In the genomic region with DNA sequence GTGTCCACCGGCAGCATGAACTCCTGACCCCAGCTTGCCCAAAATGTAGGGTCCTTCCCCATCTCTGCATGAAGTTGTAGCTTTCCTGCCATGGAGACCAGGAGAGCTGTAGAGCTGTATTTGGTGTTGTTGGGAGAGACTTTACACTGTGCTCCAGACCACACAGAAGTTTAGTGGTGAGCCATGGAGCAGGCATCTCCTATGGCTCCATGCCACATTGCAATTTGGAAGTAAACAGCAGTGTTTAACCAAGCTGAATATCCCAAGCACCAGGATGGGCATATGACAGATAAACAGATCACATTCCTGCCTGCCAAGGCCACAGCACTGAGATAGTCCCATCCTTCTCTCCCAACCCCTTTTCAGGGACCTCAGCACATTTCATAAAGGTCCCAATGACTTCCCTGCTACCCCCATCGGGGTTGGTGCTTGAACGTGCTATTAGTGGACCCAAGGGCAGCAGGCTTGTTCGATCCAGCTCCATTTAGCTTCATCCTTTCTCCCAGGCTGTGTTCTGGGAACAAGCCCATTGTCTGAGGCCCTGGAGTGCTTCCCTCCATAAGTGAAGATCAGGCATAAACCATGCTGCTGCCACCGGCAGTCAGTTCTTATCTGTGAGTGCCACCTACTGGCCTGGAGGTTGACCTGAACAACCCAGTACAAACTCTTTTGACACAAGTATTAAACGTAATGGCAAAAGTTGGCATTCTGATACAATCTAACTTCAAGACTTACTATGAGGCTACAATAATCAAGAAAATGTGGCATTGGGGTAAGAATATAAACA, we compare ENCODE assay signal across 9 cellular contexts.
DNase-seq lines count a peak whose midpoint lies in the region; TF ChIP-seq lines count a peak whose summit lies in the region.
"Had no signal": no experiment of that assay in that cellular context is flagged by ENCODE, and none has a peak within 500 bp of the region (broad histone marks: within the 10 kb centered on the region; RNA-seq: fewer than 3 reads in every experiment).

No MANE protein-coding gene starts in this region.

- H3K36me3 Mint-ChIP-seq in chondrocyte (ENCODE audit: low read depth) = no peaks in the 10 kb centered on the region

- H4K20me1 ChIP-seq in osteoblast (ENCODE audit: insufficient read depth, low read length) = no peaks in the 10 kb centered on the region

- H3K4me1 ChIP-seq in osteoblast (ENCODE audit: insufficient read depth, low read length) = peaks cover 6% of the 10 kb centered on the region

- no peak overlapping the region for H3K4me3 Mint-ChIP-seq in chondrocyte (ENCODE audit: unreplicated experiment)
- H3K4me3 Mint-ChIP-seq: stimulated activated naive CD8-positive, alpha-beta T cell treated with anti-CD3 and anti-CD28 coated beads, Interleukin-15, amount 100 ng/mL, for 72 hours had no signal

- peaks cover 15% of the 10 kb centered on the region for H3K27me3 Mint-ChIP-seq in chondrocyte (ENCODE audit: low read depth)
- H3K27me3 Mint-ChIP-seq: stimulated activated naive CD8-positive, alpha-beta T cell treated with anti-CD3 and anti-CD28 coated beads, Interleukin-15, amount 100 ng/mL, for 72 hours had no signal

- CTCF ChIA-PET in HEK293T (lab: Yijun Ruan, JAX) = no interaction called here

- TF ChIP-seq CTCF in 22Rv1 (IDR thresholded peaks at IDR 0.05) = peak; percentile 81
- TF ChIP-seq CTCF in GM12864 (IDR thresholded peaks at IDR 0.05; ENCODE audit: low read depth, low read length, missing control alignments) = peak; percentile 57
- TF ChIP-seq CTCF in chondrocyte (IDR thresholded peaks at IDR 0.05) = peak; percentile 75
- peak; percentile 81 for TF ChIP-seq CTCF in osteoblast (IDR thresholded peaks at IDR 0.05; ENCODE audit: extremely low read depth, low read depth, low read length)

- H3K79me2 ChIP-seq in osteoblast (ENCODE audit: insufficient read depth, low read length) = no peaks in the 10 kb centered on the region

- no peak overlapping the region for H3K4me3 ChIP-seq in GM12864 (ENCODE audit: low read depth, low read length)
- no peak overlapping the region for H3K4me3 ChIP-seq in osteoblast (ENCODE audit: insufficient read depth, low read length)

- H3K9me3 ChIP-seq in osteoblast (ENCODE audit: low read depth, low read length) = no peaks in the 10 kb centered on the region

- POLR2A ChIA-PET in HEK293T (lab: Yijun Ruan, JAX) = no interaction called here

- peaks cover 7% of the 10 kb centered on the region for H3K9me3 Mint-ChIP-seq in chondrocyte (ENCODE audit: low read depth)

- H3K27ac Mint-ChIP-seq in chondrocyte (ENCODE audit: unreplicated experiment) = no peak overlapping the region
- H3K27ac Mint-ChIP-seq: stimulated activated naive CD8-positive, alpha-beta T cell treated with anti-CD3 and anti-CD28 coated beads, Interleukin-15, amount 100 ng/mL, for 72 hours had no signal

- peak overlapping the region; percentile 25 for H3K4me2 ChIP-seq in osteoblast (ENCODE audit: insufficient read depth, low read length)

- peak overlapping the region; percentile 73 for H2AFZ ChIP-seq in osteoblast (ENCODE audit: low read length)

- no peaks in the 10 kb centered on the region for H3K27me3 ChIP-seq in osteoblast (ENCODE audit: insufficient read depth, low read length)

- H3K36me3 ChIP-seq in osteoblast (ENCODE audit: insufficient read depth, low read length) = no peaks in the 10 kb centered on the region

- H3K27ac ChIP-seq in 22Rv1 (no peak overlapping the region), osteoblast (ENCODE audit: low read depth, low read length) (no peak overlapping the region)

- no peaks in the 10 kb centered on the region for H3K4me1 Mint-ChIP-seq in chondrocyte (ENCODE audit: low read depth)
- H3K4me1 Mint-ChIP-seq: stimulated activated naive CD8-positive, alpha-beta T cell treated with anti-CD3 and anti-CD28 coated beads, Interleukin-15, amount 100 ng/mL, for 72 hours had no signal

- DNase-seq in GM12864 (ENCODE audit: low read depth) (no peak), HEK293T (ENCODE audit: extremely low spot score) (peak; percentile 16), NCI-H1105 (lab: John Stamatoyannopoulos, UW) (peak; percentile 28), chondrocyte (ENCODE audit: low spot score) (no peak), osteoblast (ENCODE audit: insufficient read length, low spot score, missing footprints) (peak; percentile 15), 8988T (no peak), cortex of kidney (lab: John Stamatoyannopoulos, UW) (no peak)

TF ChIP-seq in HEK293T, 16 proteins besides CTCF, POLR2A, EP300 and RAD21:
- TF ChIP-seq TARDBP (IDR thresholded peaks at IDR 0.05) (no peak), ARNT (IDR thresholded peaks at IDR 0.05) (no peak), L3MBTL2 (conservative IDR thresholded peaks at IDR 0.05) (no peak), SUZ12 (IDR thresholded peaks at IDR 0.05) (no peak), HDGF (IDR thresholded peaks at IDR 0.05; ENCODE audit: borderline replicate concordance) (no peak), LEF1 (IDR thresholded peaks at IDR 0.05; ENCODE audit: borderline replicate concordance) (no peak), NFRKB (IDR thresholded peaks at IDR 0.05) (no peak), BHLHE40 (IDR thresholded peaks at IDR 0.05; ENCODE audit: borderline replicate concordance) (no peak), FOXK2 (IDR thresholded peaks at IDR 0.05) (no peak), CTBP1 (IDR thresholded peaks at IDR 0.05; ENCODE audit: borderline replicate concordance) (no peak), FOXM1 (IDR thresholded peaks at IDR 0.05; ENCODE audit: borderline replicate concordance) (no peak), ZNF384 (IDR thresholded peaks at IDR 0.05) (no peak), FOXA1 (IDR thresholded peaks at IDR 0.05) (no peak), SP1 (IDR thresholded peaks at IDR 0.05) (no peak), ELF4 (IDR thresholded peaks at IDR 0.05) (no peak), PKNOX1 (IDR thresholded peaks at IDR 0.05) (no peak)

Comparison
In these comparisons a context has a peak if more than half of its experiments do, and no peak if none do; other contexts are left out.
1. DNase-seq: peak in HEK293T (single experiment), NCI-H1105 (single experiment) and osteoblast (single experiment); none in GM12864 (single experiment), chondrocyte (single experiment), 8988T (single experiment) and cortex of kidney (single experiment).
2. Peak in every context shown above with its lines, with median percentiles within 50 percentile points of each other: CTCF ChIP-seq.